In the genomic region with DNA sequence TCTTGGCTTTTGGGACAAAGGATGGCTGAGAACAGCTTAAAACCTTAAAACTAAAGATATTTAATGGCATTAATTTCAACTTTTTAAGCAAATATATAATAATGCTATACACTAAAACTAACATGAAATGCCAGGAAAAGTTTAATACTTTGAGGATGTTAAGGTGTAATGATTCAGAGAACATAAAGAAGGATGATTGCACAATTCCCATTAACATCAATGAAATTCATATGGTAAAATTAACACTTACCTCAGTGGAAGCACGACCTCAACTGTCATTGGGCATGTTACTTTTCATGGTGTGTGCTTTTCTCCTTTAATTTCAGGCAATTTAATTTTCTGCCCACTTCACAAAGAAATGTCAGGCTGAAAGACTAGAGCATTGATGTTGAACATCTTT, we compare ENCODE assay signal across 22 cellular contexts.
A peak's percentile ranks its signal among the peaks of the same experiment; 100 is the strongest.
DNase-seq lines count a peak whose midpoint lies in the region; ATAC-seq, FAIRE-seq and TF ChIP-seq lines count a peak whose summit lies in the region.
"Had no signal": no experiment of that assay in that cellular context is flagged by ENCODE, and none has a peak within 500 bp of the region (broad histone marks: within the 10 kb centered on the region; RNA-seq: fewer than 3 reads in every experiment).

No MANE protein-coding gene starts in this region.

- no peaks in the 10 kb centered on the region; the same call in 1 of the 2 replicates for H3K9me3 ChIP-seq in K562 (replicated peaks; ENCODE audit: control insufficient read depth, insufficient read depth, low read depth, low read length)
- H3K9me3 ChIP-seq: BE2C, BLaER1 had no signal

- H3K79me2 ChIP-seq in K562 (ENCODE audit: control insufficient read depth, insufficient read depth, low read length): no peaks in the 10 kb centered on the region

- H4K20me1 ChIP-seq in K562 (replicated peaks; ENCODE audit: control insufficient read depth, insufficient read depth, low read length): no peaks in the 10 kb centered on the region
- H4K20me1 ChIP-seq: BLaER1 had no signal

- no peak overlapping the region for H3K4me3 ChIP-seq in K562
- H3K4me3 ChIP-seq: BLaER1, GM12878 had no signal

- DNase-seq in GM12891 (ENCODE audit: insufficient read length, low spot score) (no peak), GM12892 (ENCODE audit: insufficient read length) (no peak), K562 (ENCODE audit: extremely low read depth in 1 of 4, low spot score in 3 of 4) (no peak), T1000 (lab: John Stamatoyannopoulos, UW) (no peak), NCI-H1092 treated with DMSO at 0.1 percent for 48 hours (lab: John Stamatoyannopoulos, UW) (no peak)
- DNase-seq: 8988T; ACHN; BE2C; C1 segment of cervical spinal cord; CD4-positive, alpha-beta memory T cell; CD4-positive, CD25-positive, alpha-beta regulatory T cell; CD8-positive, alpha-beta memory T cell; COR-L47; DMS 273 treated with DMSO at 0.1 percent for 48 hours; DMS153; DMS53; DMS79; DND-41; EL; GDM1 had no signal

- in situ Hi-C loops in K562 (cut with MboI): no loop called here

- H3K4me2 ChIP-seq in K562 (ENCODE audit: insufficient read depth, low read length): no peak overlapping the region
- H3K4me2 ChIP-seq: BLaER1 had no signal

- H2AFZ ChIP-seq in K562 (ENCODE audit: low read depth, low read length): no peak overlapping the region

- H3K36me3 ChIP-seq in K562 (ENCODE audit: control insufficient read depth, insufficient read depth, low read length): no peaks in the 10 kb centered on the region
- H3K36me3 ChIP-seq: BE2C, BLaER1 had no signal

- no peak overlapping the region for H3K27ac ChIP-seq in K562 (ENCODE audit: extremely low read depth, low read depth, low read length)
- H3K27ac ChIP-seq: BLaER1 had no signal

- BruUV-seq in K562 (replicated peaks; lab: Mats Ljungman, UMichigan): no TSS peak

- CTCF ChIA-PET in K562 (lab: Yijun Ruan, JAX; ENCODE audit: low intra/inter-chr PET ratio): no interaction called here

- no peaks in the 10 kb centered on the region for H3K4me1 ChIP-seq in K562 (replicated peaks in 1 of 2; ENCODE audit: control insufficient read depth in 2 of 2, insufficient read depth in 2 of 2, low read length in 2 of 2)
- H3K4me1 ChIP-seq: BE2C, BLaER1 had no signal

- TF ChIP-seq CTCF in K562 (IDR thresholded peaks at IDR 0.05 in 2 of 3, conservative IDR thresholded peaks at IDR 0.05 in 1 of 3; ENCODE audit: insufficient read depth in 2 of 3, low read depth in 1 of 3, low read length in 3 of 3): no peak

- H3K9me1 ChIP-seq in K562 (ENCODE audit: control insufficient read depth, insufficient read depth, low read length): no peaks in the 10 kb centered on the region

- 0% methylated on average over 1 of the region's 1 CpG for WGBS in K562 (ENCODE audit: insufficient coverage, low coverage, missing lambda C conversion rate)

- no peak overlapping the region for H3K9ac ChIP-seq in K562 (ENCODE audit: insufficient read depth in 1 of 2, low read depth in 2 of 2, low read length in 2 of 2)
- H3K9ac ChIP-seq: BLaER1 had no signal

- TF ChIP-seq RAD21 in K562 (CRISPR knock-in tag; conservative IDR thresholded peaks at IDR 0.05 in 1 of 2, IDR thresholded peaks at IDR 0.05 in 1 of 2): no peak

- H3K27me3 ChIP-seq in K562 (ENCODE audit: control insufficient read depth in 2 of 2, insufficient read depth in 2 of 2, low read length in 2 of 2): no peaks in the 10 kb centered on the region
- H3K27me3 ChIP-seq: BE2C, BLaER1 had no signal

- no peak for TF ChIP-seq POLR2A in GM12891 (IDR thresholded peaks at IDR 0.05; ENCODE audit: low read depth, low read length)
- no peak for TF ChIP-seq POLR2A in GM12892 (IDR thresholded peaks at IDR 0.05; ENCODE audit: low read depth, low read length)
- no peak for TF ChIP-seq POLR2A in K562 (conservative IDR thresholded peaks at IDR 0.05)

- intact Hi-C loops in K562 (cut with micrococcal nuclease): no loop called here

- FAIRE-seq in GM12891 (lab: Jason Lieb, UNC) (peak; percentile 16), GM12892 (lab: Jason Lieb, UNC) (peak; percentile 58), K562 (lab: Jason Lieb, UNC) (no peak)

- POLR2A ChIA-PET in K562 (lab: Yijun Ruan, JAX): no interaction called here

- ATAC-seq in K562: no peak
- ATAC-seq: GM12878 had no signal

- no peak for TF ChIP-seq EP300 in K562 (IDR thresholded peaks at IDR 0.05; ENCODE audit: low read length)

TF ChIP-seq in GM12891, 5 proteins besides CTCF, POLR2A, EP300 and RAD21:
- no peak for TF ChIP-seq TAF1 (IDR thresholded peaks at IDR 0.05; ENCODE audit: low read depth, low read length)

TF ChIP-seq in K562, 482 proteins besides CTCF, POLR2A, EP300 and RAD21:
- TF ChIP-seq SUPT5H (IDR thresholded peaks at IDR 0.05): no peak
- no peak for TF ChIP-seq CEBPG (CRISPR knock-in tag; IDR thresholded peaks at IDR 0.05)
- TF ChIP-seq CEBPG (tag; conservative IDR thresholded peaks at IDR 0.05 in 1 of 2, IDR thresholded peaks at IDR 0.05 in 1 of 2): peak in 1 of 2 experiments; percentile 55; a peak in 3 of 4 replicates
- TF ChIP-seq CEBPB (tag; IDR thresholded peaks at IDR 0.05): peak; percentile 51
